Comparison of ENCODE assay signal across 20 cellular contexts in the genomic region with DNA sequence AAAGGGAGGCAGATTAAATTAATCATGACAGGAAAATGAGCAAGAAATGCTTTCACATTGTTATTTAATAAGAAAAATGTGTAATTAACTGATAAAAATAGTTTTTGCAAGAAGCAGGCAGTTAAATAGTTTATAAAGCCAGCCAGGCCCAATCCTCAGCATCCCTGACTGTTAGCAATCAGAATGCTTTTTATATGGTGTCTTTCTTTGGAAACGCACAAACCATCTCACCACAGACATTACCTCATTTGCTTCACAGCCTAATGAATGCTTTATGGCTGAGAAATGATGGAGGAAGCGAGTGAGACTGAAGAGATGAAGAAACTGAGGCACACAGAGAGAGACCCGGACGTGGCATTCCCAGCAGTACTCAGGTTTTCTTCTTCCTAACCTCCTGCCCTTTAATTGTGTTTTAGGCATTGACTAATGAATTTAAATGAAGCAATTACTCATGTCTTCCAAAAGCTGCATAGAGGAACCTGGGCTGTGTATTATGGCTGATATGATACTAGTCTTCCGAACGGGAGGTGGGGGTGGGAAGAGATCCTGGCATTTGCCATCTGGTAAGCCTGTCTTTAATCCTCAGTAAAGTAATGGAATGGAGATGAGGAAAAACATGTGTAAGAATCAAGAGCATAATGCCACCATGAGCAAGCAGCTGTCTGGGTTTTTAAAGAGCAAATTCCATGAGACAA.
DNase-seq lines count a peak whose midpoint lies in the region; FAIRE-seq and TF ChIP-seq lines count a peak whose summit lies in the region.
"Had no signal": no experiment of that assay in that cellular context is flagged by ENCODE, and none has a peak within 500 bp of the region (broad histone marks: within the 10 kb centered on the region; RNA-seq: fewer than 3 reads in every experiment).

No MANE protein-coding gene starts in this region.

- no peak for DNase-seq in D721Med (ENCODE audit: insufficient read length, low spot score)
- peak; percentile 35 for DNase-seq in SK-N-DZ (ENCODE audit: low spot score)
- no peak for DNase-seq in endothelial cell (ENCODE audit: low spot score)
- DNase-seq in occipital lobe (lab: John Stamatoyannopoulos, UW), result no peak
- no peak for DNase-seq in progenitor cell of endocrine pancreas (ENCODE audit: low spot score, unreplicated experiment)
- no peak for DNase-seq in NCI-H1417 (lab: John Stamatoyannopoulos, UW)
- DNase-seq: BE2C; Calu3; CD4-positive, alpha-beta memory T cell; GF-D8; KG1; NCI-H1436; NCI-H2029; NCI-H2171; NCI-H446 treated with DMSO at 0.1 percent for 48 hours; NCI-H774 had no signal

- peaks cover 17% of the 10 kb centered on the region for H3K4me1 Mint-ChIP-seq in endothelial cell (ENCODE audit: unreplicated experiment)
- H3K4me1 Mint-ChIP-seq in progenitor cell of endocrine pancreas (ENCODE audit: low read depth), result no peaks in the 10 kb centered on the region
- H3K4me1 Mint-ChIP-seq: CD4-positive, alpha-beta memory T cell had no signal

- H3K27me3 Mint-ChIP-seq in endothelial cell (ENCODE audit: unreplicated experiment) (no peaks in the 10 kb centered on the region), progenitor cell of endocrine pancreas (peaks cover 9% of the 10 kb centered on the region)

- TF ChIP-seq CTCF in D721Med (IDR thresholded peaks at IDR 0.05; ENCODE audit: insufficient read depth, missing control alignments) (no peak), endothelial cell (IDR thresholded peaks at IDR 0.05; ENCODE audit: unreplicated experiment) (no peak), progenitor cell of endocrine pancreas (IDR thresholded peaks at IDR 0.05; ENCODE audit: unreplicated experiment) (no peak)

- H3K27ac Mint-ChIP-seq in endothelial cell (ENCODE audit: unreplicated experiment) (peak overlapping the region; percentile 19), progenitor cell of endocrine pancreas (no peak overlapping the region)
- H3K27ac Mint-ChIP-seq: CD4-positive, alpha-beta memory T cell had no signal

- peak; percentile 29 for FAIRE-seq in D721Med (lab: Jason Lieb, UNC)
- FAIRE-seq: GM12892, H54, HepG2 had no signal

- H3K27ac ChIP-seq in temporal lobe (ENCODE audit: low read depth, low read length), result peak overlapping the region; percentile 38

- no peaks in the 10 kb centered on the region for H3K9me3 Mint-ChIP-seq in endothelial cell (ENCODE audit: unreplicated experiment)
- peaks cover 12% of the 10 kb centered on the region for H3K9me3 Mint-ChIP-seq in progenitor cell of endocrine pancreas (ENCODE audit: low read depth)

- H3K4me3 Mint-ChIP-seq in endothelial cell (ENCODE audit: unreplicated experiment) (no peak overlapping the region), progenitor cell of endocrine pancreas (ENCODE audit: low read depth) (no peak overlapping the region)
- H3K4me3 Mint-ChIP-seq: CD4-positive, alpha-beta memory T cell had no signal

- H3K36me3 Mint-ChIP-seq in endothelial cell (ENCODE audit: low read depth, unreplicated experiment) (peaks cover 4% of the 10 kb centered on the region), progenitor cell of endocrine pancreas (ENCODE audit: insufficient read depth) (no peaks in the 10 kb centered on the region)
- H3K36me3 Mint-ChIP-seq: CD4-positive, alpha-beta memory T cell had no signal
